In genomic region chr7:65809982-65810288, GRCh38 we compare ENCODE assay signal across 14 cellular contexts.
DNase-seq lines count a peak whose midpoint lies in the region; ATAC-seq and TF ChIP-seq lines count a peak whose summit lies in the region.
"Had no signal": no experiment of that assay in that cellular context is flagged by ENCODE, and none has a peak within 500 bp of the region (broad histone marks: within the 10 kb centered on the region; RNA-seq: fewer than 3 reads in every experiment).

No MANE protein-coding gene starts in this region.

- ATAC-seq in GM18499 (IDR thresholded peaks at IDR 0.05; ENCODE audit: insufficient read depth, unreplicated experiment) (peak; percentile 36), GM19438 (IDR thresholded peaks at IDR 0.05; ENCODE audit: low read depth, unreplicated experiment) (peak; percentile 38), HG02798 (IDR thresholded peaks at IDR 0.05; ENCODE audit: poor library complexity, unreplicated experiment) (peak; percentile 42), HG03457 (IDR thresholded peaks at IDR 0.05; ENCODE audit: unreplicated experiment) (peak; percentile 37), GM18858 (IDR thresholded peaks at IDR 0.05; ENCODE audit: unreplicated experiment) (no peak)
- ATAC-seq: gastrocnemius medialis had no signal

- intact Hi-C loops in prostate gland (cut with DNase I) = no loop called here

- no peaks in the 10 kb centered on the region for H3K4me1 ChIP-seq in prostate gland (replicated peaks)
- H3K4me1 ChIP-seq: gastrocnemius medialis had no signal

- no peaks in the 10 kb centered on the region for H3K36me3 ChIP-seq in prostate gland
- H3K36me3 ChIP-seq: gastrocnemius medialis had no signal

- DNase-seq in DMS153 treated with DMSO at 0.1 percent for 48 hours (lab: John Stamatoyannopoulos, UW; ENCODE audit: unreplicated experiment) (no peak), prostate gland (ENCODE audit: low spot score) (no peak), foreskin melanocyte (no peak)
- DNase-seq: activated CD8-positive, alpha-beta memory T cell treated with anti-CD3 and anti-CD28 coated beads, Interleukin-2, amount 50 U/mL, for 4 hours; gastrocnemius medialis; kidney glomerular epithelial cell; NCI-H510A; small intestine had no signal

- WGBS in prostate gland = 94% methylated on average over 3 of the region's 3 CpGs

- TF ChIP-seq CTCF in prostate gland (IDR thresholded peaks at IDR 0.05) = no peak

- H3K27me3 ChIP-seq in prostate gland (replicated peaks; ENCODE audit: insufficient read depth) = no peaks in the 10 kb centered on the region
- H3K27me3 ChIP-seq: gastrocnemius medialis had no signal

- H3K9me3 ChIP-seq in prostate gland = no peaks in the 10 kb centered on the region
- H3K9me3 ChIP-seq: gastrocnemius medialis had no signal

- no peak for TF ChIP-seq POLR2A in prostate gland (IDR thresholded peaks at IDR 0.05)

- H3K4me3 ChIP-seq in prostate gland = no peak overlapping the region
- H3K4me3 ChIP-seq: gastrocnemius medialis had no signal

- H3K27ac ChIP-seq in prostate gland = no peak overlapping the region
- H3K27ac ChIP-seq: gastrocnemius medialis, RWPE1 had no signal
